20 cellular contexts compared by ENCODE assay signal in genomic region chr12:55876110-55876509, GRCh38. TPM values are rescaled to one million over a fixed set of nuclear protein-coding genes. Genes with fewer than 3 reads are reported as not detected.
DNase-seq lines count a peak whose midpoint lies in the region; FAIRE-seq and TF ChIP-seq lines count a peak whose summit lies in the region.
"Had no signal": no experiment of that assay in that cellular context is flagged by ENCODE, and none has a peak within 500 bp of the region (broad histone marks: within the 10 kb centered on the region; RNA-seq: fewer than 3 reads in every experiment).

No MANE protein-coding gene starts in this region.

- no peak overlapping the region for H2BK120ac ChIP-seq in H1 (replicated peaks; ENCODE audit: low read depth, low read length)

- no peak for TF ChIP-seq CTCF in H1 (IDR thresholded peaks at IDR 0.05; ENCODE audit: control extremely low read depth in 1 of 3, insufficient read depth in 1 of 3, low read depth in 1 of 3, low read length in 3 of 3)
- no peak for TF ChIP-seq CTCF in thyroid gland (IDR thresholded peaks at IDR 0.05)
- no peak for TF ChIP-seq CTCF in A673 (conservative IDR thresholded peaks at IDR 0.05; ENCODE audit: low read depth, low read length)

- H3K18ac ChIP-seq in H1 (ENCODE audit: extremely low read depth, low read length), result no peak overlapping the region

- TF ChIP-seq RAD21 in H1 (IDR thresholded peaks at IDR 0.05 in 1 of 2, conservative IDR thresholded peaks at IDR 0.05 in 1 of 2; ENCODE audit: low read depth in 2 of 2, low read length in 2 of 2), result no peak

- H3K9me3 ChIP-seq in H1 (ENCODE audit: insufficient read depth in 2 of 2, low read depth in 1 of 2, low read length in 1 of 2) (no peaks in the 10 kb centered on the region; a peak in 1 of 4 replicates), neuron (ENCODE audit: low read length) (no peaks in the 10 kb centered on the region), thyroid gland (no peaks in the 10 kb centered on the region), A673 (ENCODE audit: low read depth, low read length, poor library complexity, severe bottlenecking) (peaks cover 3% of the 10 kb centered on the region)

- POLR2A ChIA-PET in H1 (lab: Charles Lee; ENCODE audit: partially characterized antibody) (no interaction called here), A673 (lab: Charles Lee; ENCODE audit: low non-redundant PET) (no interaction called here)

- H3K14ac ChIP-seq in H1 (ENCODE audit: insufficient read length), result no peak overlapping the region

- H4K8ac ChIP-seq in H1 (ENCODE audit: extremely low read depth, insufficient read depth, low read length), result no peak overlapping the region

- no peak overlapping the region for H3K56ac ChIP-seq in H1 (replicated peaks; ENCODE audit: insufficient read length, low read depth, low read length)

- no peak overlapping the region for H2AK5ac ChIP-seq in H1 (ENCODE audit: low read depth, low read length)

- H2BK5ac ChIP-seq in H1 (ENCODE audit: low read depth, low read length), result no peak overlapping the region

- no peaks in the 10 kb centered on the region for H3K79me2 ChIP-seq in H1 (ENCODE audit: control insufficient read depth in 1 of 2, insufficient read depth in 2 of 2, low read length in 2 of 2)

- no peak overlapping the region for H3K4me2 ChIP-seq in H1 (ENCODE audit: insufficient read depth in 1 of 2, low read depth in 2 of 2, low read length in 2 of 2)
- H3K4me2 ChIP-seq: BLaER1 treated with 17β-estradiol and CSF1 and Interleukin-3, amounts not matched to agents 10 nM and 100 nM had no signal

- no peak overlapping the region for H2BK20ac ChIP-seq in H1 (ENCODE audit: low read length)

- H3K9ac ChIP-seq in H1 (replicated peaks in 1 of 4; ENCODE audit: extremely low read depth in 1 of 4, low read depth in 3 of 4, low read length in 3 of 4), result no peak overlapping the region
- H3K9ac ChIP-seq: BLaER1 treated with 17β-estradiol and CSF1 and Interleukin-3, amounts not matched to agents 10 nM and 100 nM had no signal

- no peaks in the 10 kb centered on the region for H3K23me2 ChIP-seq in H1 (ENCODE audit: low read depth, low read length)

- H3K4me3 ChIP-seq in H1 (ENCODE audit: extremely low read depth in 1 of 4, insufficient read depth in 2 of 4, low read depth in 3 of 4, low read length in 4 of 4) (no peak overlapping the region), neuron (ENCODE audit: low read length) (no peak overlapping the region), thyroid gland (replicated peaks in 1 of 3) (no peak overlapping the region), A673 (ENCODE audit: low read depth, low read length, poor library complexity, severe bottlenecking) (no peak overlapping the region)
- H3K4me3 ChIP-seq: BLaER1 treated with 17β-estradiol and CSF1 and Interleukin-3, amounts not matched to agents 10 nM and 100 nM had no signal

- CTCF ChIA-PET in H1 (lab: Charles Lee; ENCODE audit: partially characterized antibody) (interaction anchor here (0.6 to 1.1 kb wide), 3 partner anchors 14 to 60 kb away, joined by 3 to 5 read pairs (median 3); no protein-coding TSS in a partner anchor), A673 (lab: Charles Lee) (no interaction called here)

- no peaks in the 10 kb centered on the region for H3K79me1 ChIP-seq in H1 (ENCODE audit: low read depth, low read length)

- H4K5ac ChIP-seq in H1 (ENCODE audit: insufficient read length, low read depth, low read length), result no peak overlapping the region

- H4K20me1 ChIP-seq in H1 (replicated peaks in 1 of 2; ENCODE audit: control insufficient read depth in 1 of 2, insufficient read depth in 2 of 2, low read length in 2 of 2), result no peaks in the 10 kb centered on the region
- H4K20me1 ChIP-seq: BLaER1 treated with 17β-estradiol and CSF1 and Interleukin-3, amounts not matched to agents 10 nM and 100 nM had no signal

- no TSS peak for BruUV-seq in A673 (replicated peaks; lab: Mats Ljungman, UMichigan)

- H2AFZ ChIP-seq in H1 (ENCODE audit: low read length) (peak overlapping the region; percentile 91), neuron (ENCODE audit: low read depth, low read length) (peak overlapping the region; percentile 6)

- H3K27me3 ChIP-seq in H1 (replicated peaks in 1 of 4; ENCODE audit: control insufficient read depth in 3 of 4, extremely low read depth in 1 of 4, insufficient read depth in 3 of 4, low read length in 3 of 4) (no peaks in the 10 kb centered on the region), neuron (ENCODE audit: insufficient read depth, low read length) (no peaks in the 10 kb centered on the region), thyroid gland (no peaks in the 10 kb centered on the region), A673 (replicated peaks; ENCODE audit: insufficient read depth, low read depth, low read length, poor library complexity) (no peaks in the 10 kb centered on the region)
- H3K27me3 ChIP-seq: BLaER1 treated with 17β-estradiol and CSF1 and Interleukin-3, amounts not matched to agents 10 nM and 100 nM had no signal

- H3K27ac ChIP-seq in H1 (ENCODE audit: low read depth, low read length) (no peak overlapping the region), thyroid gland (peak overlapping the region in 2 of 3 donors; percentile 12 to 76), A673 (ENCODE audit: low read depth, low read length, poor library complexity, severe bottlenecking) (no peak overlapping the region)
- H3K27ac ChIP-seq: 22Rv1; BLaER1 treated with 17β-estradiol and CSF1 and Interleukin-3, amounts not matched to agents 10 nM and 100 nM had no signal

- peaks cover 0 to 4% (median 3%) of the 10 kb centered on the region in 4 experiments; a peak in 4 of 7 replicates for H3K4me1 ChIP-seq in H1 (replicated peaks in 1 of 4; ENCODE audit: control insufficient read depth in 3 of 4, insufficient read depth in 4 of 4, low read length in 3 of 4)
- H3K4me1 ChIP-seq in neuron (ENCODE audit: insufficient read depth, low read length), result peaks cover 9% of the 10 kb centered on the region
- peaks cover 21 to 23% of the 10 kb centered on the region in 2 donors for H3K4me1 ChIP-seq in thyroid gland
- no peaks in the 10 kb centered on the region for H3K4me1 ChIP-seq in A673 (ENCODE audit: insufficient read depth, low read length, poor library complexity, severe bottlenecking)

- H3K23ac ChIP-seq in H1 (ENCODE audit: insufficient read length), result no peak overlapping the region

- intact Hi-C loops in thyroid gland (cut with DNase I) (no loop called here), A673 (cut with micrococcal nuclease; ENCODE audit: unreplicated experiment) (no loop called here)

- no peak for FAIRE-seq in H1 (lab: Jason Lieb, UNC)

- H4K91ac ChIP-seq in H1 (replicated peaks; ENCODE audit: insufficient read length, low read length), result no peak overlapping the region

- no peak overlapping the region for H2BK15ac ChIP-seq in H1 (ENCODE audit: low read length)

- H3K4ac ChIP-seq in H1 (replicated peaks; ENCODE audit: insufficient read length, low read depth, low read length), result no peak overlapping the region

- H2BK12ac ChIP-seq in H1 (ENCODE audit: low read depth, low read length), result no peak overlapping the region

- TF ChIP-seq POLR2A in H1 (IDR thresholded peaks at IDR 0.05; ENCODE audit: control extremely low read depth in 1 of 2, low read depth in 2 of 2, low read length in 2 of 2), result no peak
- no peak for TF ChIP-seq POLR2A in thyroid gland (IDR thresholded peaks at IDR 0.05)

- DNase-seq in NCI-H2227 (lab: John Stamatoyannopoulos, UW; ENCODE audit: unreplicated experiment) (peak; percentile 2), NCI-H2227 treated with DMSO at 0.1 percent for 48 hours (lab: John Stamatoyannopoulos, UW) (no peak), H1 (ENCODE audit: low read depth in 1 of 2, low spot score in 2 of 2) (no peak), thyroid gland (peak in 1 of 2 donors; percentile 4), A673 (ENCODE audit: low spot score) (no peak), MV-4-11 (lab: John Stamatoyannopoulos, UW) (no peak), AG08395 (ENCODE audit: low spot score) (no peak)
- DNase-seq: CD8-positive, alpha-beta memory T cell; Karpas-422; MM.1S; NCI-H1105; NCI-H1694; NCI-H69; NK-92 treated with Interleukin-12 subunit alpha and Interleukin-12 subunit beta, amount 100 ng/mL, for 24 hours; OCI-M1; SIG-M5 had no signal

- TF ChIP-seq EP300 in H1 (IDR thresholded peaks at IDR 0.05; ENCODE audit: borderline replicate concordance in 1 of 2, low read depth in 2 of 2, low read length in 2 of 2), result no peak

- no peaks in the 10 kb centered on the region for H3K36me3 ChIP-seq in H1 (ENCODE audit: control insufficient read depth in 2 of 4, insufficient read depth in 4 of 4, low read length in 3 of 4)
- no peaks in the 10 kb centered on the region for H3K36me3 ChIP-seq in neuron (ENCODE audit: insufficient read depth, low read length)
- no peaks in the 10 kb centered on the region for H3K36me3 ChIP-seq in thyroid gland
- no peaks in the 10 kb centered on the region for H3K36me3 ChIP-seq in A673 (ENCODE audit: insufficient read depth, low read length, poor library complexity, severe bottlenecking)
- H3K36me3 ChIP-seq: BLaER1 treated with 17β-estradiol and CSF1 and Interleukin-3, amounts not matched to agents 10 nM and 100 nM had no signal

RNA-seq across cellular contexts. Expression of gene MMP19, which starts 33.4 kb away (rescaled TPM):
- total RNA-seq in H1 (2021; fragmentation: NEBNext Ultra II Directional; extraction: Animal tissue kit (Norgen Biotek cat#: 25700)), result 2.6 and 2.7 TPM in 2 replicates
- polyA plus RNA-seq in H1 (2011; rRNA removed), result 2.8 and 3.3 TPM in 2 replicates
- polyA plus RNA-seq in H1 (2011; cell fraction: cytosol; rRNA removed), result 3.1 TPM
- polyA plus RNA-seq in H1 (2011; cell fraction: nucleus; rRNA removed), result 7.1 TPM
- 2.7 to 3.2 TPM (median 2.9 TPM) in 4 replicates for polyA plus RNA-seq in H1 (2012, experiment 1 of 2)
- polyA plus RNA-seq in H1 (2012, experiment 2 of 2), result 2.0 TPM
- polyA plus RNA-seq in H1 (2013, experiment 1 of 2), result 2.3 TPM
- 2.1 TPM for polyA plus RNA-seq in H1 (2013, experiment 2 of 2)
- polyA minus RNA-seq in H1 (2011; rRNA and poly(A)+ RNA removed), result 1.5 and 1.6 TPM in 2 replicates
- 2.5 TPM for polyA minus RNA-seq in H1 (2011; cell fraction: cytosol; rRNA and poly(A)+ RNA removed)
- 3.5 TPM for polyA minus RNA-seq in H1 (2011; cell fraction: nucleus; rRNA and poly(A)+ RNA removed)
- total RNA-seq in thyroid gland, result 1 to 10 TPM; 2.3 to 4.2 (median 3.4) TPM
- total RNA-seq in A673 (2021), result 2.2 and 2.3 TPM in 2 replicates
- total RNA-seq: HT-29 had no signal
- polyA plus RNA-seq: CD8-positive, alpha-beta memory T cell had no signal

RNA-seq across cellular contexts. Expression of gene DNAJC14, which starts 46.7 kb away (rescaled TPM):
- 32.3 and 34.3 TPM in 2 replicates for total RNA-seq in H1 (2021; fragmentation: NEBNext Ultra II Directional; extraction: Animal tissue kit (Norgen Biotek cat#: 25700))
- 14.7 and 18.5 TPM in 2 replicates for polyA plus RNA-seq in H1 (2011; rRNA removed)
- 13.0 TPM for polyA plus RNA-seq in H1 (2011; cell fraction: cytosol; rRNA removed)
- 11.6 TPM for polyA plus RNA-seq in H1 (2011; cell fraction: nucleus; rRNA removed)
- polyA plus RNA-seq in H1 (2012, experiment 1 of 2), result 25.1 to 28.7 TPM (median 26.4 TPM) in 4 replicates
- polyA plus RNA-seq in H1 (2012, experiment 2 of 2), result 14.0 TPM
- polyA plus RNA-seq in H1 (2013, experiment 1 of 2), result 18.1 TPM
- polyA plus RNA-seq in H1 (2013, experiment 2 of 2), result 22.4 TPM
- 9.6 and 13.2 TPM in 2 replicates for polyA minus RNA-seq in H1 (2011; rRNA and poly(A)+ RNA removed)
- polyA minus RNA-seq in H1 (2011; cell fraction: cytosol; rRNA and poly(A)+ RNA removed), result 7.6 TPM
- 9.3 TPM for polyA minus RNA-seq in H1 (2011; cell fraction: nucleus; rRNA and poly(A)+ RNA removed)
- total RNA-seq in thyroid gland, result 10 to 100 TPM; 39.6 to 49.0 (median 45.1) TPM
- total RNA-seq in A673 (2021), result 44.5 and 44.8 TPM in 2 replicates

RNA-seq across cellular contexts. Expression of gene PYM1, which starts 51.6 kb away (rescaled TPM):
- 58.5 and 58.9 TPM in 2 replicates for total RNA-seq in H1 (2021; fragmentation: NEBNext Ultra II Directional; extraction: Animal tissue kit (Norgen Biotek cat#: 25700))
- polyA plus RNA-seq in H1 (2011; rRNA removed), result 37.3 and 38.7 TPM in 2 replicates
- polyA plus RNA-seq in H1 (2011; cell fraction: cytosol; rRNA removed), result 63.4 TPM
- 35.1 TPM for polyA plus RNA-seq in H1 (2011; cell fraction: nucleus; rRNA removed)
- polyA plus RNA-seq in H1 (2012, experiment 1 of 2), result 51.5 to 60.0 TPM (median 58.2 TPM) in 4 replicates
- polyA plus RNA-seq in H1 (2012, experiment 2 of 2), result 66.9 TPM
- polyA plus RNA-seq in H1 (2013, experiment 1 of 2), result 47.7 TPM
- polyA plus RNA-seq in H1 (2013, experiment 2 of 2), result 46.9 TPM
- polyA minus RNA-seq in H1 (2011; rRNA and poly(A)+ RNA removed), result 19.9 and 24.5 TPM in 2 replicates
- polyA minus RNA-seq in H1 (2011; cell fraction: cytosol; rRNA and poly(A)+ RNA removed), result 25.0 TPM
- polyA minus RNA-seq in H1 (2011; cell fraction: nucleus; rRNA and poly(A)+ RNA removed), result 22.3 TPM
- total RNA-seq in thyroid gland, result 10 to 100 TPM; 28.6 to 48.2 (median 43.7) TPM
- 23.8 and 24.6 TPM in 2 replicates for total RNA-seq in A673 (2021)

RNA-seq across cellular contexts. Expression of gene DGKA, which starts 54.9 kb away (rescaled TPM):
- 18.0 and 21.3 TPM in 2 replicates for total RNA-seq in H1 (2021; fragmentation: NEBNext Ultra II Directional; extraction: Animal tissue kit (Norgen Biotek cat#: 25700))
- polyA plus RNA-seq in H1 (2011; rRNA removed), result 15.9 and 24.4 TPM in 2 replicates
- 16.9 TPM for polyA plus RNA-seq in H1 (2011; cell fraction: cytosol; rRNA removed)
- 86.0 TPM for polyA plus RNA-seq in H1 (2011; cell fraction: nucleus; rRNA removed)
- polyA plus RNA-seq in H1 (2012, experiment 1 of 2), result 23.4 to 38.0 TPM (median 26.0 TPM) in 4 replicates
- 7.8 TPM for polyA plus RNA-seq in H1 (2012, experiment 2 of 2)
- 20.5 TPM for polyA plus RNA-seq in H1 (2013, experiment 1 of 2)
- polyA plus RNA-seq in H1 (2013, experiment 2 of 2), result 23.7 TPM
- 15.0 and 23.9 TPM in 2 replicates for polyA minus RNA-seq in H1 (2011; rRNA and poly(A)+ RNA removed)
- polyA minus RNA-seq in H1 (2011; cell fraction: cytosol; rRNA and poly(A)+ RNA removed), result 14.2 TPM
- polyA minus RNA-seq in H1 (2011; cell fraction: nucleus; rRNA and poly(A)+ RNA removed), result 26.5 TPM
- total RNA-seq in thyroid gland (10 to 100 TPM; 20.6 to 55.9 (median 28.7) TPM), A673 (2021) (10.1 and 13.7 TPM in 2 replicates)

RNA-seq across cellular contexts. Expression of gene ORMDL2, which starts 58.3 kb away (rescaled TPM):
- total RNA-seq in H1 (2021; fragmentation: NEBNext Ultra II Directional; extraction: Animal tissue kit (Norgen Biotek cat#: 25700)), result 34.1 and 39.0 TPM in 2 replicates
- polyA plus RNA-seq in H1 (2011; rRNA removed), result 50.4 and 65.6 TPM in 2 replicates
- 26.9 TPM for polyA plus RNA-seq in H1 (2011; cell fraction: cytosol; rRNA removed)
- polyA plus RNA-seq in H1 (2011; cell fraction: nucleus; rRNA removed), result 33.3 TPM
- 53.7 to 58.3 TPM (median 56.2 TPM) in 4 replicates for polyA plus RNA-seq in H1 (2012, experiment 1 of 2)
- 31.6 TPM for polyA plus RNA-seq in H1 (2012, experiment 2 of 2)
- polyA plus RNA-seq in H1 (2013, experiment 1 of 2), result 77.7 TPM
- 93.6 TPM for polyA plus RNA-seq in H1 (2013, experiment 2 of 2)
- polyA minus RNA-seq in H1 (2011; rRNA and poly(A)+ RNA removed), result 60.5 and 75.9 TPM in 2 replicates
- 23.1 TPM for polyA minus RNA-seq in H1 (2011; cell fraction: cytosol; rRNA and poly(A)+ RNA removed)
- 42.2 TPM for polyA minus RNA-seq in H1 (2011; cell fraction: nucleus; rRNA and poly(A)+ RNA removed)
- total RNA-seq in thyroid gland (10 to 100 TPM; 17.7 to 39.2 (median 23.4) TPM), A673 (2021) (32.3 and 35.4 TPM in 2 replicates)

Comparison
In these comparisons a context has a peak if more than half of its experiments do, and no peak if none do; other contexts are left out.
1. H3K27ac ChIP-seq: peak in thyroid gland (2 of 3); none in H1 (single experiment) and A673 (single experiment).